32 cellular contexts compared by ENCODE assay signal in the genomic region with DNA sequence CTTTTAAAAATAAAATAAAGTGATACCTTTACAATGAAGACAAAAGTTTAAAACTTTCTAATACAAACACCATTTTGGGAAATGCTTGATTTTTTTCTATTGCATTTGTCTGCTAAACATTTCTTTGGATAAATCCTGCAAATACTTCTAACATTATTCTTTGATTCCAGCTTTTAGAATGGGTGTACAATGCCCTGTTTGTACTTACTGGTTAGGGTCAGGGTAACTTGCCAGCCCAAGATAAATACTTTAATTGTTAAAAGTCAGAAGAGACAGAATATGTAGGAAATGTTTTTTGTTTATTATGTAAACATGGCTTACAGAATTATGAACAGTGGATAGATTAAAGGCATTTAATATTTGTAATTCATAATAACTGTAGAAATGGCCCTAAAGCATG.
"Had no signal": no experiment of that assay in that cellular context is flagged by ENCODE, and none has a peak within 500 bp of the region (broad histone marks: within the 10 kb centered on the region; RNA-seq: fewer than 3 reads in every experiment).

No MANE protein-coding gene starts in this region.

- H3K4me1 Mint-ChIP-seq: activated CD8-positive, alpha-beta memory T cell treated with anti-CD3 and anti-CD28 coated beads, Interleukin-2, amount 10 ng/mL, durations not matched to agents 7 days and 5 days; T-helper 17 cell had no signal

- H3K27me3 ChIP-seq: brain microvascular endothelial cell, esophagus muscularis mucosa, foreskin keratinocyte, gastroesophageal sphincter had no signal

- H3K4me3 Mint-ChIP-seq: activated CD4-positive, alpha-beta memory T cell treated with anti-CD3 and anti-CD28 coated beads for 36 hours; activated CD4-positive, alpha-beta T cell treated with anti-CD3 and anti-CD28 coated beads for 36 hours; activated CD4-positive, alpha-beta T cell treated with anti-CD3 and anti-CD28 coated beads, Interleukin-2, amount 10 ng/mL, durations not matched to agents 24 days and 14 days; activated CD8-positive, alpha-beta memory T cell treated with anti-CD3 and anti-CD28 coated beads, Interleukin-2, amount 10 ng/mL, durations not matched to agents 7 days and 5 days; activated CD8-positive, alpha-beta T cell treated with anti-CD3 and anti-CD28 coated beads, Interleukin-2, amount 10 ng/mL, durations not matched to agents 7 days and 5 days; activated naive CD8-positive, alpha-beta T cell; activated T-helper 1 cell treated with anti-CD3 and anti-CD28 coated beads, Interleukin-12 subunit alpha, Interleukin-12 subunit beta, Interleukin-2, Interleukin-4 antibody, amounts not matched to agents 30 ng/mL and 10 ng/mL and 1 ng/mL, durations not matched to agents 14 hours and 24 hours and 36 hours; central memory CD8-positive, alpha-beta T cell; dendritic cell treated with granulocyte-macrophage colony-stimulating factor and Interleukin-4, amounts not matched to agents 40 ng/mL and 50 ng/mL, for 4 days; effector memory CD8-positive, alpha-beta T cell; T-helper 17 cell; T-helper 2 cell treated with Interferon-gamma antibody and Interleukin-4, amounts not matched to agents 5 μg/mL and 100 μg/mL, for 36 hours had no signal

- H3K27me3 Mint-ChIP-seq: activated CD4-positive, alpha-beta memory T cell treated with anti-CD3 and anti-CD28 coated beads for 36 hours; activated CD4-positive, alpha-beta T cell treated with anti-CD3 and anti-CD28 coated beads for 36 hours; activated CD4-positive, alpha-beta T cell treated with anti-CD3 and anti-CD28 coated beads, Interleukin-2, amount 10 ng/mL, durations not matched to agents 24 days and 14 days; activated CD8-positive, alpha-beta memory T cell treated with anti-CD3 and anti-CD28 coated beads, Interleukin-2, amount 10 ng/mL, durations not matched to agents 7 days and 5 days; activated naive CD8-positive, alpha-beta T cell; central memory CD8-positive, alpha-beta T cell; dendritic cell treated with granulocyte-macrophage colony-stimulating factor and Interleukin-4, amounts not matched to agents 40 ng/mL and 50 ng/mL, for 4 days; effector memory CD8-positive, alpha-beta T cell; T-helper 17 cell had no signal

- H3K27ac Mint-ChIP-seq: activated CD4-positive, alpha-beta memory T cell treated with anti-CD3 and anti-CD28 coated beads for 36 hours; activated CD4-positive, alpha-beta T cell treated with anti-CD3 and anti-CD28 coated beads for 36 hours; activated CD4-positive, alpha-beta T cell treated with anti-CD3 and anti-CD28 coated beads, Interleukin-2, amount 10 ng/mL, durations not matched to agents 24 days and 14 days; activated CD8-positive, alpha-beta memory T cell treated with anti-CD3 and anti-CD28 coated beads, Interleukin-2, amount 10 ng/mL, durations not matched to agents 7 days and 5 days; activated CD8-positive, alpha-beta T cell treated with anti-CD3 and anti-CD28 coated beads, Interleukin-2, amount 10 ng/mL, durations not matched to agents 7 days and 5 days; activated naive CD8-positive, alpha-beta T cell; activated T-helper 1 cell treated with anti-CD3 and anti-CD28 coated beads, Interleukin-12 subunit alpha, Interleukin-12 subunit beta, Interleukin-2, Interleukin-4 antibody, amounts not matched to agents 30 ng/mL and 10 ng/mL and 1 ng/mL, durations not matched to agents 14 hours and 24 hours and 36 hours; activated T-helper 2 cell treated with anti-CD3 and anti-CD28 coated beads, Interferon-gamma antibody, Interleukin-2, Interleukin-4, amounts not matched to agents 10 μg/mL and 5 μg/mL and 100 μg/mL, durations not matched to agents 14 hours and 24 hours and 36 hours; dendritic cell treated with granulocyte-macrophage colony-stimulating factor and Interleukin-4, amounts not matched to agents 40 ng/mL and 50 ng/mL, for 4 days; effector memory CD8-positive, alpha-beta T cell; T-helper 17 cell; T-helper 2 cell treated with Interferon-gamma antibody and Interleukin-4, amounts not matched to agents 5 μg/mL and 100 μg/mL, for 36 hours had no signal

- H3K27ac ChIP-seq: brain microvascular endothelial cell, coronary artery, esophagus muscularis mucosa, foreskin keratinocyte, gastroesophageal sphincter had no signal

- DNase-seq: activated CD4-positive, alpha-beta memory T cell treated with anti-CD3 and anti-CD28 coated beads for 36 hours; activated CD4-positive, alpha-beta T cell treated with anti-CD3 and anti-CD28 coated beads for 36 hours; activated CD4-positive, alpha-beta T cell treated with anti-CD3 and anti-CD28 coated beads, Interleukin-2, amount 10 ng/mL, durations not matched to agents 24 days and 14 days; activated CD4-positive, CD25-positive, alpha-beta regulatory T cell; activated CD4-positive, CD25-positive, alpha-beta regulatory T cell treated with anti-CD3 and anti-CD28 coated beads, Interleukin-2, amount 50 U/mL, for 72 hours; activated CD8-positive, alpha-beta memory T cell treated with anti-CD3 and anti-CD28 coated beads, Interleukin-2, amount 10 ng/mL, durations not matched to agents 7 days and 5 days; activated CD8-positive, alpha-beta memory T cell treated with anti-CD3 and anti-CD28 coated beads, Interleukin-2, amount 50 U/mL, for 4 hours; activated CD8-positive, alpha-beta T cell treated with anti-CD3 and anti-CD28 coated beads, Interleukin-2, amount 10 ng/mL, durations not matched to agents 7 days and 5 days; activated gamma-delta T cell; activated naive CD4-positive, alpha-beta T cell treated with anti-CD3 and anti-CD28 coated beads, Interleukin-2, amount 50 U/mL, for 16 hours; activated naive CD4-positive, alpha-beta T cell treated with Interleukin-2 at 50 U/mL for 16 hours; activated T-cell treated with anti-CD3 and anti-CD28 coated beads, Interleukin-2, amount 50 U/mL, for 1 hour; activated T-cell treated with anti-CD3 and anti-CD28 coated beads, Interleukin-2, amount 50 U/mL, for 48 hours; amniotic stem cell; brain microvascular endothelial cell; effector CD4-positive, alpha-beta T cell; effector memory CD8-positive, alpha-beta T cell; erythroblast; foreskin keratinocyte; head of caudate nucleus; T-helper 1 cell; T-helper 17 cell; T1000 had no signal

- H3K4me3 ChIP-seq: coronary artery, esophagus muscularis mucosa, gastroesophageal sphincter had no signal

- H3K9me3 Mint-ChIP-seq: activated CD4-positive, alpha-beta memory T cell treated with anti-CD3 and anti-CD28 coated beads for 36 hours; activated CD4-positive, alpha-beta T cell treated with anti-CD3 and anti-CD28 coated beads, Interleukin-2, amount 10 ng/mL, durations not matched to agents 24 days and 14 days; activated T-helper 1 cell treated with anti-CD3 and anti-CD28 coated beads, Interleukin-12 subunit alpha, Interleukin-12 subunit beta, Interleukin-2, Interleukin-4 antibody, amounts not matched to agents 30 ng/mL and 10 ng/mL and 1 ng/mL, durations not matched to agents 14 hours and 24 hours and 36 hours; activated T-helper 2 cell treated with anti-CD3 and anti-CD28 coated beads, Interferon-gamma antibody, Interleukin-2, Interleukin-4, amounts not matched to agents 10 μg/mL and 5 μg/mL and 100 μg/mL, durations not matched to agents 14 hours and 24 hours and 36 hours; central memory CD8-positive, alpha-beta T cell; dendritic cell treated with granulocyte-macrophage colony-stimulating factor and Interleukin-4, amounts not matched to agents 40 ng/mL and 50 ng/mL, for 4 days; effector memory CD8-positive, alpha-beta T cell; T-helper 2 cell treated with Interferon-gamma antibody and Interleukin-4, amounts not matched to agents 5 μg/mL and 100 μg/mL, for 36 hours had no signal

- H3K36me3 Mint-ChIP-seq: activated naive CD8-positive, alpha-beta T cell had no signal
